ENCODE assay signal across 11 cellular contexts in the genomic region with DNA sequence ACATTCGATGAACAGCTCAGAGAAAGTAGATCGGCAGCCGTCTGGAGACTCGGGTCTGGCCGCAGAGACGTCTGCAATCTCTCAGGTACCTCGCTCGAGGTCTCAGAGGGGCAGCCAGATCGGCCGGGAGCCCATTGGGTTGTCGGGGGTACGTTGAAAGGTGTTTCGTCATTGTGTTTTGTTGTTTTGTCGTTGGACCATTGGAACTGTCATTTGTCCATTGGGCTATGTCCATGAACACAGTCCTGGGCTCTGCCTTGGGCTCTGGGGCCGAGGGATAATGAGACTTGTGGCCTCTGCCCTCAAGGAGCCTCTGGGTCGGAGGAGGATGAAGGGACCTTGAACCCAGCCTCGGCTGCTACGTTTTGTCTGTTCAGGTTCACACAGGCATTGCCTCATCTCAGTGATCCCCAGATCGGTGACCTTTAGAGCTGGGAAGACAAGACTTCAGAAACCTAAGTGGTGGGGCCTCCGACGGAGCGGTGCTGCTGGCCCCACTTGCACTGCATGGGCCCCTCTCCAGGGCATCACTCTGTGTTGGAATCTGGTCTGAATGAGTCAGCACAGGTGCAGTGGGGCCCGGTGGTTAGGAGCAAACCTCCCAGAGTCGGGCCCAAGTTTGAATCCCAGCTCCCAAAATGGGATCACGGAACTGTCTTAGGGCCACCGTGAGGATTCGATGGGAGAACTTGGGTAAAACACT. TPM values are rescaled to one million over a fixed set of nuclear protein-coding genes. Genes with fewer than 3 reads are reported as not detected.
DNase-seq lines count a peak whose midpoint lies in the region; ATAC-seq, FAIRE-seq and TF ChIP-seq lines count a peak whose summit lies in the region.
"Had no signal": no experiment of that assay in that cellular context is flagged by ENCODE, and none has a peak within 500 bp of the region (broad histone marks: within the 10 kb centered on the region; RNA-seq: fewer than 3 reads in every experiment).

No MANE protein-coding gene starts in this region.

- FAIRE-seq in HepG2 (lab: Jason Lieb, UNC) = no peak

- in situ Hi-C loops in HepG2 (cut with HindIII; ENCODE audit: extremely low pct_ligation_motif_present, low pct_unique_long_range_greater_than_20kb) = loop anchor here (5.0 to 10.0 kb wide), 2 partner anchors 67 to 130 kb away; a partner anchor contains a TSS

- DNase-seq in Caco-2 = peak; percentile 40 to 58
- no peak for DNase-seq in HepG2 (ENCODE audit: low spot score)
- no peak for DNase-seq in sigmoid colon
- DNase-seq in EL = no peak
- DNase-seq in activated naive CD4-positive, alpha-beta T cell (lab: John Stamatoyannopoulos, UW) = no peak

- WGBS in HepG2 (ENCODE audit: low lambda C conversion rate) = 91% methylated on average over 19 of the region's 27 CpGs
- WGBS in sigmoid colon, 2 donors = 90 to 92% methylated on average over 27 of the region's 27 CpGs

- no peak overlapping the region for H3K9ac ChIP-seq in HepG2 (ENCODE audit: insufficient read depth, low read depth, low read length)

- no peak overlapping the region for H3K4me2 ChIP-seq in HepG2 (ENCODE audit: low read depth, low read length)

- no peaks in the 10 kb centered on the region for H3K27me3 Mint-ChIP-seq in Caco-2 (ENCODE audit: insufficient read depth, unreplicated experiment)
- H3K27me3 Mint-ChIP-seq: IgD-negative memory B cell had no signal

- no peak overlapping the region for H2AFZ ChIP-seq in HepG2 (ENCODE audit: low read length)

- H4K20me1 ChIP-seq in HepG2 (ENCODE audit: insufficient read depth, low read length) = no peaks in the 10 kb centered on the region

- no peak overlapping the region for H3K27ac Mint-ChIP-seq in Caco-2 (ENCODE audit: unreplicated experiment)

- no peak for TF ChIP-seq CTCF in Caco-2 (IDR thresholded peaks at IDR 0.05; ENCODE audit: insufficient read depth in 1 of 2, low read depth in 1 of 2, low read length in 1 of 2, severe bottlenecking in 1 of 2, unreplicated experiment in 1 of 2)
- no peak for TF ChIP-seq CTCF in VCaP (conservative IDR thresholded peaks at IDR 0.05)
- no peak for TF ChIP-seq CTCF in HepG2 (CRISPR knock-in tag; IDR thresholded peaks at IDR 0.05)
- TF ChIP-seq CTCF in sigmoid colon (IDR thresholded peaks at IDR 0.05) = no peak

- POLR2A ChIA-PET in Caco-2 (lab: Charles Lee) (interaction anchor here (1.9 kb wide), 1 partner anchor 23 kb away, joined by 8 read pairs; a partner anchor contains a TSS), HepG2 (lab: Yijun Ruan, JAX) (interaction anchor here (1.5 kb wide), 1 partner anchor 8 kb away, joined by 4 read pairs; no protein-coding TSS in a partner anchor)

- H3K4me3 Mint-ChIP-seq in Caco-2 (ENCODE audit: unreplicated experiment) = no peak overlapping the region
- H3K4me3 Mint-ChIP-seq: H9 had no signal

- TF ChIP-seq EP300 in HepG2 (IDR thresholded peaks at IDR 0.05; ENCODE audit: low read depth in 2 of 2, low read length in 2 of 2) (no peak), HepG2 (CRISPR knock-in tag; IDR thresholded peaks at IDR 0.05; ENCODE audit: borderline replicate concordance) (no peak), sigmoid colon (IDR thresholded peaks at IDR 0.05) (no peak)

- BruUV-seq in Caco-2 (replicated peaks; lab: Mats Ljungman, UMichigan) = no TSS peak
- no TSS peak for BruUV-seq in HepG2 (replicated peaks; lab: Mats Ljungman, UMichigan)

- no peak overlapping the region for H3K4me3 ChIP-seq in Caco-2 (ENCODE audit: low read depth, low read length)
- H3K4me3 ChIP-seq in HepG2 (replicated peaks in 1 of 3; ENCODE audit: insufficient read depth in 1 of 3, low read depth in 2 of 3, low read length in 3 of 3) = no peak overlapping the region
- H3K4me3 ChIP-seq in sigmoid colon = no peak overlapping the region
- H3K4me3 ChIP-seq: SJSA1 had no signal

- peaks cover 14% of the 10 kb centered on the region for H3K36me3 Mint-ChIP-seq in Caco-2 (ENCODE audit: insufficient read depth, unreplicated experiment)

- no peaks in the 10 kb centered on the region for H3K27me3 ChIP-seq in Caco-2 (replicated peaks; ENCODE audit: control insufficient read depth, insufficient read depth, low read length)
- no peaks in the 10 kb centered on the region for H3K27me3 ChIP-seq in HepG2 (ENCODE audit: control insufficient read depth in 1 of 2, insufficient read depth in 2 of 2, low read length in 2 of 2)
- H3K27me3 ChIP-seq in sigmoid colon = no peaks in the 10 kb centered on the region
- H3K27me3 ChIP-seq: SJSA1 had no signal

- no peak for TF ChIP-seq POLR2A in HepG2 (IDR thresholded peaks at IDR 0.05; ENCODE audit: insufficient read depth in 1 of 2, low read depth in 2 of 2, low read length in 2 of 2)
- TF ChIP-seq POLR2A in sigmoid colon (IDR thresholded peaks at IDR 0.05) = no peak

- CTCF ChIA-PET in Caco-2 (lab: Charles Lee) (interaction anchor here (0.6 to 1.9 kb wide), 8 partner anchors 8 to 150 kb away, joined by 3 to 16 read pairs (median 5); a partner anchor contains a TSS), HepG2 (lab: Yijun Ruan, JAX; ENCODE audit: low intra/inter-chr PET ratio, low total read pairs) (interaction anchor here (0.9 to 3.6 kb wide), 4 partner anchors 68 to 136 kb away, joined by 3 to 48 read pairs (median 10); no protein-coding TSS in a partner anchor)

- H3K4me1 ChIP-seq in Caco-2 = peaks cover 12% of the 10 kb centered on the region
- H3K4me1 ChIP-seq in HepG2 (ENCODE audit: insufficient read depth, low read length) = peaks cover 21% of the 10 kb centered on the region
- H3K4me1 ChIP-seq in sigmoid colon = peaks cover 0 to 77% (median 60%) of the 10 kb centered on the region in 4 donors

- no peak for TF ChIP-seq RAD21 in HepG2 (CRISPR knock-in tag; IDR thresholded peaks at IDR 0.05)

- H3K9me3 ChIP-seq in Caco-2 = no peaks in the 10 kb centered on the region
- no peaks in the 10 kb centered on the region for H3K9me3 ChIP-seq in HepG2 (ENCODE audit: low read length)
- no peaks in the 10 kb centered on the region for H3K9me3 ChIP-seq in sigmoid colon
- H3K9me3 ChIP-seq: SJSA1 had no signal

- H3K27ac ChIP-seq in VCaP = peak overlapping the region; percentile 49; the same call in 1 of the 2 replicates
- no peak overlapping the region for H3K27ac ChIP-seq in HepG2 (ENCODE audit: extremely low read length, insufficient read depth, low read length)
- H3K27ac ChIP-seq in sigmoid colon = peak overlapping the region in 3 of 4 donors; percentile 93 to 96 (median 93)
- H3K27ac ChIP-seq: SJSA1 had no signal

- ATAC-seq in HepG2 (no peak), HG03135 (IDR thresholded peaks at IDR 0.05; ENCODE audit: unreplicated experiment) (no peak), HG02884 (IDR thresholded peaks at IDR 0.05; ENCODE audit: unreplicated experiment) (no peak)

- H3K4me1 Mint-ChIP-seq in Caco-2 (ENCODE audit: low read depth, unreplicated experiment) = no peaks in the 10 kb centered on the region

- H3K36me3 ChIP-seq in Caco-2 (ENCODE audit: control insufficient read depth, insufficient read depth, low read length) = peaks cover 2% of the 10 kb centered on the region
- peaks cover 9 to 30% of the 10 kb centered on the region in 2 experiments; a peak in 4 of 5 replicates for H3K36me3 ChIP-seq in HepG2 (replicated peaks in 1 of 2; ENCODE audit: control insufficient read depth in 1 of 2, insufficient read depth in 2 of 2, low read length in 2 of 2)
- H3K36me3 ChIP-seq in sigmoid colon = peaks cover 0 to 6% (median 0%) of the 10 kb centered on the region in 4 donors

- H3K9me3 Mint-ChIP-seq in Caco-2 (ENCODE audit: unreplicated experiment) = no peaks in the 10 kb centered on the region
- H3K9me3 Mint-ChIP-seq: H9, IgD-negative memory B cell had no signal

- H3K79me2 ChIP-seq in HepG2 (ENCODE audit: insufficient read depth, low read length) = no peaks in the 10 kb centered on the region

- intact Hi-C loops in Caco-2 (cut with micrococcal nuclease; ENCODE audit: unreplicated experiment) (loop anchor here (1.0 to 2.0 kb wide), 3 partner anchors 9 to 136 kb away; no protein-coding TSS in a partner anchor), HepG2 (cut with micrococcal nuclease; ENCODE audit: unreplicated experiment) (loop anchor here (1.0 to 2.0 kb wide), 2 partner anchors 68 to 136 kb away; no protein-coding TSS in a partner anchor), sigmoid colon (cut with DNase I) (loop anchor here (1.0 kb wide), 1 partner anchor 68 kb away; no protein-coding TSS in a partner anchor)

RNA-seq across cellular contexts. Expression of a gene that starts 23.6 kb away (rescaled TPM):
- total RNA-seq in Caco-2 (2022) (51.3 and 54.5 TPM in 2 replicates), HepG2 (2016; rRNA removed; fragmentation: Illumina TruSeq; extraction: Trizol) (4.4 and 5.3 TPM in 2 replicates), sigmoid colon (10 to 100 TPM; 32.9 to 87.5 (median 57.3) TPM)
- 23.5 and 32.3 TPM in 2 replicates for total RNA-seq in HepG2 (2016; cell fraction: cytosol; rRNA removed; fragmentation: Illumina TruSeq; extraction: Trizol; ENCODE audit: low read depth)
- total RNA-seq in HepG2 (2016; cell fraction: insoluble cytoplasmic fraction; rRNA removed; fragmentation: Illumina TruSeq; extraction: Trizol) = 4.0 and 6.0 TPM in 2 replicates
- total RNA-seq in HepG2 (2016; cell fraction: membrane; rRNA removed; fragmentation: Illumina TruSeq; extraction: Trizol) = 9.3 and 10.6 TPM in 2 replicates
- 7.4 and 8.4 TPM in 2 replicates for total RNA-seq in HepG2 (2016; cell fraction: nucleus; rRNA removed; fragmentation: Illumina TruSeq; extraction: Trizol)
- polyA plus RNA-seq in HepG2 (2011; rRNA removed) (6.3 and 6.7 TPM in 2 replicates), sigmoid colon (100 to 1,000 TPM in 1 of 3 donors, 10 to 100 TPM in 2; 15.6 to 141 (median 35.4) TPM)
- polyA plus RNA-seq in HepG2 (2011; cell fraction: cytosol; rRNA removed) = 2.2 and 2.4 TPM in 2 replicates
- 25.4 and 79.6 TPM in 2 replicates for polyA plus RNA-seq in HepG2 (2011; cell fraction: nucleus; rRNA removed)
- polyA plus RNA-seq in HepG2 (2012) = 10.8 and 14.9 TPM in 2 replicates
- polyA plus RNA-seq in HepG2 (2016; cell fraction: cytosol; fragmentation: Illumina TruSeq; extraction: Trizol; ENCODE audit: low read depth) = 8.7 and 8.8 TPM in 2 replicates
- 6.2 and 10.8 TPM in 2 replicates for polyA plus RNA-seq in HepG2 (2016; cell fraction: insoluble cytoplasmic fraction; fragmentation: Illumina TruSeq; extraction: Trizol; ENCODE audit: low read depth)
- polyA plus RNA-seq in HepG2 (2016; cell fraction: membrane; fragmentation: Illumina TruSeq; extraction: Trizol; ENCODE audit: low read depth) = 12.2 and 13.1 TPM in 2 replicates
- polyA plus RNA-seq in HepG2 (2016; cell fraction: nucleus; fragmentation: Illumina TruSeq; extraction: Trizol; ENCODE audit: insufficient read depth, low read depth) = 23.5 and 26.5 TPM in 2 replicates
- 10.1 and 18.6 TPM in 2 replicates for polyA minus RNA-seq in HepG2 (2011; rRNA and poly(A)+ RNA removed; ENCODE audit: low replicate concordance)
- 6.0 and 7.2 TPM in 2 replicates for polyA minus RNA-seq in HepG2 (2011; cell fraction: cytosol; rRNA and poly(A)+ RNA removed)
- 12.4 and 12.6 TPM in 2 replicates for polyA minus RNA-seq in HepG2 (2011; cell fraction: nucleus; rRNA and poly(A)+ RNA removed)

RNA-seq across cellular contexts. Expression of a gene that starts 33.3 kb away (rescaled TPM):
- total RNA-seq in Caco-2 (2022) (13.0 and 15.5 TPM in 2 replicates), HepG2 (2016; rRNA removed; fragmentation: Illumina TruSeq; extraction: Trizol) (6.2 and 6.3 TPM in 2 replicates), sigmoid colon (1 to 10 TPM; 6.2 to 6.9 (median 6.5) TPM)
- total RNA-seq in HepG2 (2016; cell fraction: cytosol; rRNA removed; fragmentation: Illumina TruSeq; extraction: Trizol; ENCODE audit: low read depth) = 2.2 TPM in 2 replicates
- 6.1 and 6.8 TPM in 2 replicates for total RNA-seq in HepG2 (2016; cell fraction: insoluble cytoplasmic fraction; rRNA removed; fragmentation: Illumina TruSeq; extraction: Trizol)
- total RNA-seq in HepG2 (2016; cell fraction: membrane; rRNA removed; fragmentation: Illumina TruSeq; extraction: Trizol) = 3.4 and 3.6 TPM in 2 replicates
- 3.7 and 4.3 TPM in 2 replicates for total RNA-seq in HepG2 (2016; cell fraction: nucleus; rRNA removed; fragmentation: Illumina TruSeq; extraction: Trizol)
- polyA plus RNA-seq in HepG2 (2011; rRNA removed) (4.1 and 5.4 TPM in 2 replicates), sigmoid colon (1 to 10 TPM; 1.2 to 7.4 (median 3.5) TPM)
- 4.0 and 4.8 TPM in 2 replicates for polyA plus RNA-seq in HepG2 (2011; cell fraction: cytosol; rRNA removed)
- 6.8 and 7.1 TPM in 2 replicates for polyA plus RNA-seq in HepG2 (2011; cell fraction: nucleus; rRNA removed)
- polyA plus RNA-seq in HepG2 (2012) = 2.4 and 5.0 TPM in 2 replicates
- 0.48 and 0.57 TPM in 2 replicates for polyA plus RNA-seq in HepG2 (2016; cell fraction: cytosol; fragmentation: Illumina TruSeq; extraction: Trizol; ENCODE audit: low read depth)
- 5.6 and 7.4 TPM in 2 replicates for polyA plus RNA-seq in HepG2 (2016; cell fraction: insoluble cytoplasmic fraction; fragmentation: Illumina TruSeq; extraction: Trizol; ENCODE audit: low read depth)
- polyA plus RNA-seq in HepG2 (2016; cell fraction: membrane; fragmentation: Illumina TruSeq; extraction: Trizol; ENCODE audit: low read depth) = 1.6 and 1.7 TPM in 2 replicates
- 7.0 and 8.7 TPM in 2 replicates for polyA plus RNA-seq in HepG2 (2016; cell fraction: nucleus; fragmentation: Illumina TruSeq; extraction: Trizol; ENCODE audit: insufficient read depth, low read depth)
- 5.1 and 5.3 TPM in 2 replicates for polyA minus RNA-seq in HepG2 (2011; rRNA and poly(A)+ RNA removed; ENCODE audit: low replicate concordance)
- 2.1 and 3.2 TPM in 2 replicates for polyA minus RNA-seq in HepG2 (2011; cell fraction: cytosol; rRNA and poly(A)+ RNA removed)
- polyA minus RNA-seq in HepG2 (2011; cell fraction: nucleus; rRNA and poly(A)+ RNA removed) = 3.6 TPM in 2 replicates

Comparison
In these comparisons a context has a peak if more than half of its experiments do, and no peak if none do; other contexts are left out.
1. DNase-seq: peak in Caco-2 (2 of 2); none in HepG2 (single experiment), sigmoid colon (single experiment), EL (single experiment) and activated naive CD4-positive, alpha-beta T cell (0 of 4).